1 cellular context compared by ENCODE assay signal in genomic region chr17:46029627-46030026, GRCh38.
A peak's percentile ranks its signal among the peaks of the same experiment; 100 is the strongest.
TF ChIP-seq lines count a peak whose summit lies in the region.

No MANE protein-coding gene starts in this region.

TF ChIP-seq in HepG2, 621 proteins besides CTCF, POLR2A, EP300 and RAD21:
- TF ChIP-seq CREM (IDR thresholded peaks at IDR 0.05) (no peak), CREM (CRISPR knock-in tag; IDR thresholded peaks at IDR 0.05) (no peak), RBM22 (optimal IDR thresholded peaks at IDR 0.05; ENCODE audit: low read length) (peak; percentile 77)
